9 cellular contexts compared by ENCODE assay signal in genomic region chr1:156076609-156077429, GRCh38. TPM values are rescaled to one million over a fixed set of nuclear protein-coding genes. Genes with fewer than 3 reads are reported as not detected.
DNase-seq lines count a peak whose midpoint lies in the region; ATAC-seq and TF ChIP-seq lines count a peak whose summit lies in the region.
"Had no signal": no experiment of that assay in that cellular context is flagged by ENCODE, and none has a peak within 500 bp of the region (broad histone marks: within the 10 kb centered on the region; RNA-seq: fewer than 3 reads in every experiment).

No MANE protein-coding gene starts in this region.

- TF ChIP-seq CTCF in GM13976 (IDR thresholded peaks at IDR 0.05; ENCODE audit: borderline replicate concordance, control extremely low read depth, extremely low read depth, insufficient read depth, missing control alignments) (no peak), cardiac muscle cell (IDR thresholded peaks at IDR 0.05; ENCODE audit: low read depth, low read length) (no peak), prostate gland (IDR thresholded peaks at IDR 0.05) (no peak)

- H3K79me2 ChIP-seq in Karpas-422 (ENCODE audit: low read length): no peaks in the 10 kb centered on the region

- H3K9ac ChIP-seq in Karpas-422 (ENCODE audit: low read length): peak overlapping the region; percentile 78

- H3K36me3 ChIP-seq in Karpas-422 (ENCODE audit: insufficient read depth, low read length) (no peaks in the 10 kb centered on the region), cardiac muscle cell (peaks cover 16% of the 10 kb centered on the region), prostate gland (no peaks in the 10 kb centered on the region)

- no peak for ATAC-seq in GM21360 (IDR thresholded peaks at IDR 0.05; ENCODE audit: unreplicated experiment)

- peak overlapping the region; percentile 74 for H2AFZ ChIP-seq in Karpas-422 (ENCODE audit: low read length)

- no peak for TF ChIP-seq POLR2A in prostate gland (IDR thresholded peaks at IDR 0.05)

- intact Hi-C loops in prostate gland (cut with DNase I): no loop called here

- DNase-seq in GM13976 (ENCODE audit: low spot score) (peak; percentile 84), Karpas-422 (peak; percentile 93), cardiac muscle cell (ENCODE audit: low read depth in 1 of 2, low spot score in 1 of 2) (peak in 1 of 2 donors; percentile 47), prostate gland (ENCODE audit: low spot score) (no peak), DMS79 treated with DMSO at 0.1 percent for 48 hours (lab: John Stamatoyannopoulos, UW) (no peak), NCI-H446 (lab: John Stamatoyannopoulos, UW) (no peak), H4 (ENCODE audit: low spot score) (no peak)
- DNase-seq: RPMI8226 had no signal

- peaks cover 24% of the 10 kb centered on the region for H3K4me1 ChIP-seq in Karpas-422 (ENCODE audit: low read length)
- H3K4me1 ChIP-seq in cardiac muscle cell (ENCODE audit: low read depth): peaks cover 64% of the 10 kb centered on the region
- H3K4me1 ChIP-seq in prostate gland (replicated peaks): no peaks in the 10 kb centered on the region

- H3K27me3 ChIP-seq in Karpas-422 (ENCODE audit: low read length) (no peaks in the 10 kb centered on the region), cardiac muscle cell (no peaks in the 10 kb centered on the region), prostate gland (replicated peaks; ENCODE audit: insufficient read depth) (no peaks in the 10 kb centered on the region)

- no peak overlapping the region for H3K27ac ChIP-seq in Karpas-422 (ENCODE audit: low read length)
- H3K27ac ChIP-seq in cardiac muscle cell: peak overlapping the region; percentile 81
- peak overlapping the region in 1 of 2 donors; percentile 29 for H3K27ac ChIP-seq in prostate gland

- H3K4me3 ChIP-seq in Karpas-422 (ENCODE audit: low read length) (peak overlapping the region; percentile 79), cardiac muscle cell (no peak overlapping the region), prostate gland (peak overlapping the region; percentile 23 to 35)

- no peaks in the 10 kb centered on the region for H4K20me1 ChIP-seq in Karpas-422 (ENCODE audit: insufficient read depth, low read depth, low read length)

- in situ Hi-C loops in GM13976 (cut with MboI; ENCODE audit: low sequenced_read_pairs, unreplicated experiment): no loop called here

- no peaks in the 10 kb centered on the region for H3K9me2 ChIP-seq in Karpas-422 (replicated peaks; ENCODE audit: insufficient read depth, low read length)

- no peaks in the 10 kb centered on the region for H3K9me3 ChIP-seq in Karpas-422 (ENCODE audit: low read length)
- no peaks in the 10 kb centered on the region for H3K9me3 ChIP-seq in cardiac muscle cell (ENCODE audit: low read depth)
- H3K9me3 ChIP-seq in prostate gland: no peaks in the 10 kb centered on the region

- H3K4me2 ChIP-seq in Karpas-422 (ENCODE audit: low read depth, low read length, poor library complexity, severe bottlenecking): peak overlapping the region; percentile 93

- WGBS in prostate gland: 35% methylated on average over 68 of the region's 73 CpGs

RNA-seq across cellular contexts. Expression of gene MEX3A, which starts 5.4 kb away (rescaled TPM):
- 2.3 and 2.5 TPM in 2 replicates for total RNA-seq in Karpas-422 (2014; rRNA removed; shearing (Covaris generic); ENCODE audit: low replicate concordance)
- total RNA-seq in cardiac muscle cell: 48.8 and 58.6 TPM in 2 replicates
- 17.2 and 24.8 TPM in 2 replicates for polyA plus RNA-seq in cardiac muscle cell
- total RNA-seq in prostate gland: 1 to 10 TPM; 3.3 to 5.7 TPM
- total RNA-seq in H4 (2014; rRNA removed; shearing (Covaris generic)): 2.8 and 4.5 TPM in 2 replicates

RNA-seq across cellular contexts. Expression of gene RAB25, which starts 15.9 kb away (rescaled TPM):
- total RNA-seq in Karpas-422 (2014; rRNA removed; shearing (Covaris generic); ENCODE audit: low replicate concordance): not detected in 2 replicates
- total RNA-seq in cardiac muscle cell (1.6 and 3.1 TPM in 2 replicates), prostate gland (100 to 1,000 TPM in 1 of 2 donors, 10 to 100 TPM in 1; 33.5 to 100 TPM)
- 2.1 and 2.4 TPM in 2 replicates for polyA plus RNA-seq in cardiac muscle cell
- 0.19 TPM in 1 of 2 replicates, not detected in the other for total RNA-seq in H4 (2014; rRNA removed; shearing (Covaris generic))

RNA-seq across cellular contexts. Expression of gene LAMTOR2, which starts 22.2 kb away (rescaled TPM):
- 106 and 167 TPM in 2 replicates for total RNA-seq in Karpas-422 (2014; rRNA removed; shearing (Covaris generic); ENCODE audit: low replicate concordance)
- total RNA-seq in cardiac muscle cell (75.5 and 116 TPM in 2 replicates), prostate gland (10 to 100 TPM; 48.0 to 91.4 TPM)
- polyA plus RNA-seq in cardiac muscle cell: 199 and 208 TPM in 2 replicates
- 66.7 and 84.8 TPM in 2 replicates for total RNA-seq in H4 (2014; rRNA removed; shearing (Covaris generic))

RNA-seq across cellular contexts. Expression of gene UBQLN4, which starts 23.2 kb away (rescaled TPM):
- total RNA-seq in Karpas-422 (2014; rRNA removed; shearing (Covaris generic); ENCODE audit: low replicate concordance): 29.1 and 37.9 TPM in 2 replicates
- total RNA-seq in cardiac muscle cell (43.1 and 51.0 TPM in 2 replicates), prostate gland (10 to 100 TPM; 27.0 to 43.6 TPM)
- 29.2 and 38.5 TPM in 2 replicates for polyA plus RNA-seq in cardiac muscle cell
- total RNA-seq in H4 (2014; rRNA removed; shearing (Covaris generic)): 23.0 and 24.4 TPM in 2 replicates

RNA-seq across cellular contexts. Expression of gene LMNA, which starts 37.7 kb away (rescaled TPM):
- 27.5 and 41.6 TPM in 2 replicates for total RNA-seq in Karpas-422 (2014; rRNA removed; shearing (Covaris generic); ENCODE audit: low replicate concordance)
- total RNA-seq in cardiac muscle cell (128 and 139 TPM in 2 replicates), prostate gland (100 to 1,000 TPM; 227 to 265 TPM)
- 99.4 and 149 TPM in 2 replicates for polyA plus RNA-seq in cardiac muscle cell
- 257 and 363 TPM in 2 replicates for total RNA-seq in H4 (2014; rRNA removed; shearing (Covaris generic))

Comparison
In these comparisons a context has a peak if more than half of its experiments do, and no peak if none do; other contexts are left out.
1. DNase-seq: peak in GM13976 (single experiment) and Karpas-422 (single experiment); none in prostate gland (single experiment), DMS79 treated with DMSO at 0.1 percent for 48 hours (single experiment), NCI-H446 (0 of 2) and H4 (single experiment).